Comparison of ENCODE assay signal across 1 cellular context in the genomic region with DNA sequence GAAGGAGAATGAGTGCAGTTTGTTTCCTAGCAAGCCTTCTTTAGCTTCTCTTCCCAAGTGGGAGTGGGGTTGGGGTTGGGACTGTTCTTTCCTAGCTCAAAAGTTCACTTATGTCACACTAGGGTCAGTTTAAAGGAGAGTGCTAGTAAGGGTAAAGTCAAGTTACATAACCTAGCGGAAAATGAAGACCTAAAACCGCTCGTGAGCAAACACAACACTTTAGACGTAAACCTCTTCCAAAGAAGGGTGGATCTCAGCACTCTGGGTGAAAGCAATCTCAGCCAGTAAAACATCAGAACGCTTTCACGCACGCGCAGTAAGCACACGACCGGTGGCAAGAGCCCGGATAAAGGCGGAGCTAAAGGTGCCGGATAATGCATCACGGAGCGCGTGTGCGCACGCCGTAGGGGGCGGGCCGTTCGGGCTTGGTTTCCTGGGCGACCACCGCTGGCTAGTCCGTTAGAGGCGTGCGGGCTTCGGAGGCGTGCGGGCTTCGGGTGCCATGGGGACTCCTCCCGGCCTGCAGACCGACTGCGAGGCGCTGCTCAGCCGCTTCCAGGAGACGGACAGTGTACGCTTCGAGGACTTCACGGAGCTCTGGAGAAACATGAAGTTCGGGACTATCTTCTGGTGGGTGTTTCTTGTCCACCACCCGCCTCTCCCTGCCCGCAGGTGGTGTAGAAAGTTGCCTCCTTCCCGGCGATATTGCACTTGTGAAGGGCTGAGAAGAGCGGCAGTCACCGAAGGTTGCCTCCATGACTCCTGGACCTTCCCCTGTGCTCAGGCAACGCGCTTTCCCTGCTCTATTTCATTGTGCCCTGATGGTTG.
A peak's percentile ranks its signal among the peaks of the same experiment; 100 is the strongest.
TF ChIP-seq lines count a peak whose summit lies in the region.

A gene with protein sequence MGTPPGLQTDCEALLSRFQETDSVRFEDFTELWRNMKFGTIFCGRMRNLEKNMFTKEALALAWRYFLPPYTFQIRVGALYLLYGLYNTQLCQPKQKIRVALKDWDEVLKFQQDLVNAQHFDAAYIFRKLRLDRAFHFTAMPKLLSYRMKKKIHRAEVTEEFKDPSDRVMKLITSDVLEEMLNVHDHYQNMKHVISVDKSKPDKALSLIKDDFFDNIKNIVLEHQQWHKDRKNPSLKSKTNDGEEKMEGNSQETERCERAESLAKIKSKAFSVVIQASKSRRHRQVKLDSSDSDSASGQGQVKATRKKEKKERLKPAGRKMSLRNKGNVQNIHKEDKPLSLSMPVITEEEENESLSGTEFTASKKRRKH (plus strand): TSS at position 462 of the 828 bp plus-strand sequence. CDS start 41 bp downstream, at position 503.

TF ChIP-seq in HepG2, 621 proteins besides CTCF, POLR2A, EP300 and RAD21 (continued from another document):
- TF ChIP-seq ZBTB38 (CRISPR knock-in tag; IDR thresholded peaks at IDR 0.05) (peak; percentile 39; the same call in 1 of the 2 replicates), SP5 (CRISPR knock-in tag; IDR thresholded peaks at IDR 0.05; ENCODE audit: borderline replicate concordance, low read depth) (peak; percentile 67), PAX8 (CRISPR knock-in tag; IDR thresholded peaks at IDR 0.05; ENCODE audit: borderline replicate concordance) (0 out of 2 replicates have a peak, but pooled peaks have one; percentile 19), MAX (IDR thresholded peaks at IDR 0.05) (peak; percentile 77), ZNF761 (CRISPR knock-in tag; conservative IDR thresholded peaks at IDR 0.05) (0 out of 2 replicates have a peak, but pooled peaks have one; percentile 38), LCORL (IDR thresholded peaks at IDR 0.05) (no peak), LCORL (CRISPR knock-in tag; IDR thresholded peaks at IDR 0.05) (peak; percentile 58; the same call in 1 of the 2 replicates), SAP130 (CRISPR knock-in tag; IDR thresholded peaks at IDR 0.05; ENCODE audit: low read depth) (peak; percentile 80), ZNF326 (CRISPR knock-in tag; IDR thresholded peaks at IDR 0.05; ENCODE audit: borderline replicate concordance) (no peak)
- TF ChIP-seq, protein P1, sequence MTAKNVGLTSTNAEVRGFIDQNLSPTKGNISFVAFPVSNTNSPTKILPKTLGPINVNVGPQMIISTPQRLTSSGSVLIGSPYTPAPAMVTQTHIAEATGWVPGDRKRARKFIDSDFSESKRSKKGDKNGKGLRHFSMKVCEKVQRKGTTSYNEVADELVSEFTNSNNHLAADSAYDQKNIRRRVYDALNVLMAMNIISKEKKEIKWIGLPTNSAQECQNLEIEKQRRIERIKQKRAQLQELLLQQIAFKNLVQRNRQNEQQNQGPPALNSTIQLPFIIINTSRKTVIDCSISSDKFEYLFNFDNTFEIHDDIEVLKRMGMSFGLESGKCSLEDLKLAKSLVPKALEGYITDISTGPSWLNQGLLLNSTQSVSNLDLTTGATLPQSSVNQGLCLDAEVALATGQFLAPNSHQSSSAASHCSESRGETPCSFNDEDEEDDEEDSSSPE (CRISPR knock-in tag; IDR thresholded peaks at IDR 0.05), result no peak; the same call in 1 of the 2 replicates
